ENCODE assay signal across 10 cellular contexts in genomic region chr22:23217171-23218052, GRCh38. TPM values are rescaled to one million over a fixed set of nuclear protein-coding genes. Genes with fewer than 3 reads are reported as not detected.
DNase-seq lines count a peak whose midpoint lies in the region; ATAC-seq and TF ChIP-seq lines count a peak whose summit lies in the region.
"Had no signal": no experiment of that assay in that cellular context is flagged by ENCODE, and none has a peak within 500 bp of the region (broad histone marks: within the 10 kb centered on the region; RNA-seq: fewer than 3 reads in every experiment).

No MANE protein-coding gene starts in this region.

- no peaks in the 10 kb centered on the region for H3K9me2 ChIP-seq in DOHH2 (replicated peaks; ENCODE audit: control insufficient read depth, low read length)

- no peak overlapping the region for H2AFZ ChIP-seq in mammary epithelial cell (ENCODE audit: low read depth, low read length)

- H4K20me1 ChIP-seq in DOHH2 (ENCODE audit: control insufficient read depth, insufficient read depth, low read depth, low read length) (peaks cover 15% of the 10 kb centered on the region), mammary epithelial cell (ENCODE audit: insufficient read depth, low read length) (no peaks in the 10 kb centered on the region)

- H3K4me1 ChIP-seq in DOHH2 (ENCODE audit: control insufficient read depth, low read length) (peaks cover 100% of the 10 kb centered on the region), mammary epithelial cell (ENCODE audit: insufficient read depth, low read length) (peaks cover 42% of the 10 kb centered on the region)

- no peaks in the 10 kb centered on the region for H3K9me3 Mint-ChIP-seq in T-cell
- H3K9me3 Mint-ChIP-seq in glutamatergic neuron (ENCODE audit: unreplicated experiment): peaks cover 22% of the 10 kb centered on the region

- H3K4me2 ChIP-seq in DOHH2 (ENCODE audit: low read length): peak overlapping the region; percentile 100
- no peak overlapping the region for H3K4me2 ChIP-seq in mammary epithelial cell (ENCODE audit: insufficient read depth, low read depth, low read length)

- H3K4me3 ChIP-seq in DOHH2 (ENCODE audit: low read length) (peak overlapping the region; percentile 79), mammary epithelial cell (replicated peaks in 1 of 3; ENCODE audit: insufficient read depth in 1 of 3, low read depth in 2 of 3, low read length in 3 of 3) (no peak overlapping the region)
- H3K4me3 ChIP-seq: pancreas had no signal

- H3K4me1 Mint-ChIP-seq in T-cell (peaks cover 94 to 99% (median 98%) of the 10 kb centered on the region in 3 donors), glutamatergic neuron (ENCODE audit: low read depth, unreplicated experiment) (peaks cover 85% of the 10 kb centered on the region)

- no peaks in the 10 kb centered on the region for H3K27me3 Mint-ChIP-seq in T-cell
- H3K27me3 Mint-ChIP-seq in glutamatergic neuron (ENCODE audit: unreplicated experiment): peaks cover 18% of the 10 kb centered on the region

- ATAC-seq in T-cell (replicated peaks in 1 of 4) (no peak), sciatic nerve (peak; percentile 67)

- H3F3A ChIP-seq in DOHH2 (ENCODE audit: control insufficient read depth, insufficient read depth): peaks cover 17% of the 10 kb centered on the region

- H3K4me3 Mint-ChIP-seq in T-cell (peak overlapping the region; percentile 70 to 88 (median 78)), glutamatergic neuron (ENCODE audit: unreplicated experiment) (peak overlapping the region; percentile 82)

- no peak for TF ChIP-seq CTCF in DOHH2 (IDR thresholded peaks at IDR 0.05; ENCODE audit: low read depth, low read length, poor library complexity, severe bottlenecking)
- TF ChIP-seq CTCF in glutamatergic neuron (IDR thresholded peaks at IDR 0.05; ENCODE audit: partially characterized antibody, unreplicated experiment): no peak
- TF ChIP-seq CTCF in GM10266 (IDR thresholded peaks at IDR 0.05; ENCODE audit: control insufficient read depth, insufficient read depth, low read depth, missing control alignments): no peak
- no peak for TF ChIP-seq CTCF in mammary epithelial cell (conservative IDR thresholded peaks at IDR 0.05 in 1 of 2, IDR thresholded peaks at IDR 0.05 in 1 of 2; ENCODE audit: extremely low read depth in 1 of 2, insufficient read depth in 1 of 2, low read depth in 1 of 2, low read length in 2 of 2)

- no peaks in the 10 kb centered on the region for H3K36me3 Mint-ChIP-seq in T-cell
- H3K36me3 Mint-ChIP-seq in glutamatergic neuron (ENCODE audit: unreplicated experiment): peaks cover 5% of the 10 kb centered on the region

- H3K27ac ChIP-seq in DOHH2 (ENCODE audit: low read depth, low read length) (peak overlapping the region; percentile 79), mammary epithelial cell (ENCODE audit: insufficient read depth, low read depth, low read length) (no peak overlapping the region)

- no peaks in the 10 kb centered on the region for H3K27me3 ChIP-seq in DOHH2 (ENCODE audit: control insufficient read depth, low read length)
- H3K27me3 ChIP-seq in mammary epithelial cell (ENCODE audit: insufficient read depth, low read length): no peaks in the 10 kb centered on the region
- H3K27me3 ChIP-seq: pancreas had no signal

- POLR2A ChIA-PET in T-cell (lab: Charles Lee): no interaction called here

- dilution Hi-C loops in mammary epithelial cell (cut with HindIII; ENCODE audit: low sequenced_read_pairs): no loop called here

- CTCF ChIA-PET in T-cell (lab: Charles Lee) (interaction anchor here (0.6 to 1.0 kb wide), 2 partner anchors 39 to 1245 kb away, joined by 4 to 5 read pairs; no protein-coding TSS in a partner anchor), mammary epithelial cell (lab: Charles Lee; ENCODE audit: low non-redundant PET) (no interaction called here)

- WGBS in mammary epithelial cell (ENCODE audit: low coverage, missing lambda C conversion rate): 83% methylated on average over 13 of the region's 16 CpGs

- intact Hi-C loops in sciatic nerve (cut with DNase I) (no loop called here), mammary epithelial cell (cut with micrococcal nuclease) (no loop called here)

- peaks cover 34% of the 10 kb centered on the region for H3K36me3 ChIP-seq in DOHH2 (ENCODE audit: control insufficient read depth, low read length)
- H3K36me3 ChIP-seq in mammary epithelial cell (ENCODE audit: insufficient read depth, low read length): no peaks in the 10 kb centered on the region
- H3K36me3 ChIP-seq: pancreas had no signal

- H3K9me3 ChIP-seq in DOHH2 (ENCODE audit: control insufficient read depth, insufficient read depth, low read length) (no peaks in the 10 kb centered on the region), mammary epithelial cell (replicated peaks; ENCODE audit: insufficient read depth, low read length) (no peaks in the 10 kb centered on the region)
- H3K9me3 ChIP-seq: pancreas had no signal

- no TSS peak for BruUV-seq in mammary epithelial cell (replicated peaks; lab: Mats Ljungman, UMichigan)

- in situ Hi-C loops in G401 (cut with HindIII; ENCODE audit: low sequenced_read_pairs): no loop called here
- in situ Hi-C loops in mammary epithelial cell (cut with MboI; ENCODE audit: low sequenced_read_pairs in 2 of 2): no loop called here

- H3K79me2 ChIP-seq in DOHH2 (ENCODE audit: control insufficient read depth, low read length) (peaks cover 100% of the 10 kb centered on the region), mammary epithelial cell (ENCODE audit: insufficient read depth, low read length) (peaks cover 100% of the 10 kb centered on the region)

- H3K27ac Mint-ChIP-seq in T-cell (peak overlapping the region; percentile 92 to 97), glutamatergic neuron (ENCODE audit: unreplicated experiment) (peak overlapping the region; percentile 96)

- DNase-seq in T-cell (no peak), glutamatergic neuron (no peak), sciatic nerve (ENCODE audit: low spot score) (no peak), NCI-H1048 (lab: John Stamatoyannopoulos, UW) (no peak), G401 (ENCODE audit: low spot score) (no peak), GM10266 (ENCODE audit: extremely low spot score) (no peak), mammary epithelial cell (no peak)
- DNase-seq: NCI-H1694 had no signal

- no peak overlapping the region for H3K9ac ChIP-seq in mammary epithelial cell (ENCODE audit: insufficient read depth, low read length)

RNA-seq across cellular contexts. Expression of gene BCR, which starts 37.1 kb away (rescaled TPM):
- total RNA-seq in T-cell (100 to 1,000 TPM in 1 of 5 donors, 10 to 100 TPM in 4; 74.6 to 103 (median 85.5) TPM), glutamatergic neuron (ENCODE audit: unreplicated experiment) (268 TPM), sciatic nerve (101 TPM), mammary epithelial cell (10 to 100 TPM; 67.7 to 69.7 TPM)
- total RNA-seq in G401 (2014; rRNA removed; shearing (Covaris generic)): 32.4 and 55.9 TPM in 2 replicates
- polyA plus RNA-seq in mammary epithelial cell: 59.1 TPM
- polyA minus RNA-seq in mammary epithelial cell: 235 TPM
